ENCODE assay signal across 19 cellular contexts in the genomic region with DNA sequence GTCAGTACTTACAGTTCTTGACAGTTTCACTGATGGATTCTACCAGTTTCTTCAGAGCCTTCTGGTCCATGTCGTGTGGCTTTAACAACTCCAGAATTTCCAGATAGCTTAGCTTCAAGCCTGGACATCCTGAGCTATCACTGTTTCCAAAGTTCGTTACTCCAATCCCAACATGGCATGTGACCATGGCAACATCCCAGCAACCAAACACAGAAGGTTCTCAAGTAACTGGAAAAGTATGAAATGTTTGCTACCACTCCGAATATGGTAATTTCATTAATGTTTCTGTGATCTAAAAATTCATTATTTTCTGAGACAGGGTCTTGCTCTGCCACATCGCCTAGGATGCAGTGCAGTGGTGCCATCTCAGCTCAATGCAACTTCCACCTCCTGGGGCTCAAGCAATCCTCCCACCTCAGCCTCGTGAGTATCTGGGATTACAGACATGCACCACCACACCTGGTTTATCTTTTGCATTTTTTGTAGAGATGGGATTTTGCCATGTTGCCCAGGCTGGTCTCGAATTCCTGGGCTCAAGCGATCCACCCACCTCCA.
"Had no signal": no experiment of that assay in that cellular context is flagged by ENCODE, and none has a peak within 500 bp of the region (broad histone marks: within the 10 kb centered on the region; RNA-seq: fewer than 3 reads in every experiment).

No MANE protein-coding gene starts in this region.

- ATAC-seq: activated CD8-positive, alpha-beta memory T cell treated with anti-CD3 and anti-CD28 coated beads, Interleukin-2, amount 10 ng/mL, durations not matched to agents 7 days and 5 days; heart right ventricle; left ventricle myocardium superior; mucosa of descending colon; right cardiac atrium; T-cell had no signal

- H3K9me3 Mint-ChIP-seq: activated CD4-positive, alpha-beta memory T cell treated with anti-CD3 and anti-CD28 coated beads, Interleukin-2, amount 10 ng/mL, durations not matched to agents 7 days and 5 days; brain; naive B cell; T-cell had no signal

- H3K9me3 ChIP-seq: colonic mucosa, heart right ventricle, mucosa of descending colon, psoas muscle, thyroid gland had no signal

- H3K4me1 Mint-ChIP-seq: activated CD4-positive, alpha-beta memory T cell treated with anti-CD3 and anti-CD28 coated beads, Interleukin-2, amount 10 ng/mL, durations not matched to agents 7 days and 5 days; activated CD8-positive, alpha-beta memory T cell treated with anti-CD3 and anti-CD28 coated beads, Interleukin-2, amount 10 ng/mL, durations not matched to agents 7 days and 5 days; brain; naive B cell; T-cell had no signal

- H3K4me3 ChIP-seq: colonic mucosa, heart right ventricle, mucosa of descending colon, psoas muscle, skin epidermis, thyroid gland had no signal

- H3K4me1 ChIP-seq: colonic mucosa, heart right ventricle, psoas muscle, thyroid gland had no signal

- DNase-seq: activated CD4-positive, alpha-beta memory T cell treated with anti-CD3 and anti-CD28 coated beads, Interleukin-2, amount 10 ng/mL, durations not matched to agents 7 days and 5 days; activated CD4-positive, alpha-beta T cell treated with anti-CD3 and anti-CD28 coated beads for 48 hours; activated CD4-positive, CD25-positive, alpha-beta regulatory T cell; activated CD8-positive, alpha-beta memory T cell treated with anti-CD3 and anti-CD28 coated beads, Interleukin-2, amount 10 ng/mL, durations not matched to agents 7 days and 5 days; amygdala; central memory CD4-positive, alpha-beta T cell; colonic mucosa; heart right ventricle; left ventricle myocardium superior; mucosa of descending colon; naive B cell; psoas muscle; right cardiac atrium; T-cell; T-helper 9 cell; thyroid gland had no signal

- H3K27me3 Mint-ChIP-seq: activated CD4-positive, alpha-beta memory T cell treated with anti-CD3 and anti-CD28 coated beads, Interleukin-2, amount 10 ng/mL, durations not matched to agents 7 days and 5 days; activated CD8-positive, alpha-beta memory T cell treated with anti-CD3 and anti-CD28 coated beads, Interleukin-2, amount 10 ng/mL, durations not matched to agents 7 days and 5 days; activated naive CD8-positive, alpha-beta T cell; naive B cell; T-cell had no signal

- H3K27ac ChIP-seq: colonic mucosa, heart right ventricle, psoas muscle, skin epidermis, thyroid gland had no signal

- H3K4me3 Mint-ChIP-seq: activated CD4-positive, alpha-beta memory T cell treated with anti-CD3 and anti-CD28 coated beads, Interleukin-2, amount 10 ng/mL, durations not matched to agents 7 days and 5 days; activated CD8-positive, alpha-beta memory T cell treated with anti-CD3 and anti-CD28 coated beads, Interleukin-2, amount 10 ng/mL, durations not matched to agents 7 days and 5 days; activated naive CD8-positive, alpha-beta T cell; brain; naive B cell; T-cell had no signal

- H3K27ac Mint-ChIP-seq: activated CD4-positive, alpha-beta memory T cell treated with anti-CD3 and anti-CD28 coated beads, Interleukin-2, amount 10 ng/mL, durations not matched to agents 7 days and 5 days; activated CD8-positive, alpha-beta memory T cell treated with anti-CD3 and anti-CD28 coated beads, Interleukin-2, amount 10 ng/mL, durations not matched to agents 7 days and 5 days; activated naive CD8-positive, alpha-beta T cell; T-cell had no signal
